ENCODE assay signal across 8 cellular contexts in genomic region chr2:169827272-169828140, GRCh38. TPM values are rescaled to one million over a fixed set of nuclear protein-coding genes. Genes with fewer than 3 reads are reported as not detected.
DNase-seq lines count a peak whose midpoint lies in the region; ATAC-seq and TF ChIP-seq lines count a peak whose summit lies in the region.

Gene UBR3, plus strand, starts transcription at chr2:169827454. Its CDS starts 54 bp downstream, at chr2:169827508.

- no peaks in the 10 kb centered on the region for H3K27me3 Mint-ChIP-seq in T-helper 17 cell

- ATAC-seq in HG02840 (IDR thresholded peaks at IDR 0.05; ENCODE audit: low FRiP score, unreplicated experiment) (peak; percentile 75), T-helper 17 cell (peak; percentile 86)

- TF ChIP-seq POLR2A in prostate gland (IDR thresholded peaks at IDR 0.05) = peak; percentile 88

- TF ChIP-seq CTCF in GM13977 (IDR thresholded peaks at IDR 0.05; ENCODE audit: extremely low read depth, insufficient read depth, missing control alignments) (no peak), left ventricle myocardium inferior (IDR thresholded peaks at IDR 0.05; ENCODE audit: borderline replicate concordance) (no peak), prostate gland (IDR thresholded peaks at IDR 0.05) (peak in 1 of 4 experiments; percentile 31)

- peak within 1 kb of the TSS; percentile 97 for H3K27ac ChIP-seq in left ventricle myocardium inferior (replicated peaks)
- peak within 1 kb of the TSS; percentile 77 to 87 for H3K27ac ChIP-seq in prostate gland

- WGBS in prostate gland = under 1% methylated on average over 65 of the region's 104 CpGs

- H3K4me3 ChIP-seq in left ventricle myocardium inferior (peak within 1 kb of the TSS; percentile 92), prostate gland (peak within 1 kb of the TSS; percentile 86 to 88)

- in situ Hi-C loops in GM13977 (cut with MboI; ENCODE audit: low pct_unique_long_range_greater_than_20kb, low sequenced_read_pairs, unreplicated experiment) = no loop called here

- H3K36me3 ChIP-seq in left ventricle myocardium inferior = no peaks in the 10 kb centered on the region
- H3K36me3 ChIP-seq in prostate gland = no peaks in the 10 kb centered on the region

- no peaks in the 10 kb centered on the region for H3K9me3 ChIP-seq in T-helper 17 cell (ENCODE audit: control insufficient read depth, low read length, poor library complexity, severe bottlenecking)
- no peaks in the 10 kb centered on the region for H3K9me3 ChIP-seq in left ventricle myocardium inferior (replicated peaks)
- no peaks in the 10 kb centered on the region for H3K9me3 ChIP-seq in prostate gland

- H3K4me1 ChIP-seq in left ventricle myocardium inferior (peaks cover 87% of the 10 kb centered on the region), prostate gland (replicated peaks) (peaks cover 7% of the 10 kb centered on the region)

- intact Hi-C loops in left ventricle myocardium inferior (cut with micrococcal nuclease) (loop anchor here (5.0 kb wide), 2 partner anchors 50 to 100 kb away; no protein-coding TSS in a partner anchor), prostate gland (cut with DNase I) (no loop called here)

- H3K36me3 Mint-ChIP-seq in T-helper 17 cell (ENCODE audit: low read depth) = peaks cover 3% of the 10 kb centered on the region

- H3K27me3 ChIP-seq in left ventricle myocardium inferior (ENCODE audit: low read depth) (no peaks in the 10 kb centered on the region), prostate gland (replicated peaks; ENCODE audit: insufficient read depth) (no peaks in the 10 kb centered on the region)

- DNase-seq in GM13977 (ENCODE audit: low spot score) (peak; percentile 97), NCI-H146 treated with DMSO at 0.1 percent for 48 hours (lab: John Stamatoyannopoulos, UW; ENCODE audit: unreplicated experiment) (peak; percentile 66), T-helper 17 cell (peak; percentile 82 to 88 (median 86)), amygdala (lab: John Stamatoyannopoulos, UW) (peak; percentile 24 to 94 (median 82)), left ventricle myocardium inferior (peak; percentile 96), prostate gland (ENCODE audit: low spot score) (peak; percentile 94), ureter (ENCODE audit: low spot score) (peak; percentile 95)

- peaks cover 50% of the 10 kb centered on the region for H3K4me1 Mint-ChIP-seq in T-helper 17 cell

- peak within 1 kb of the TSS; percentile 98 for H3K27ac Mint-ChIP-seq in T-helper 17 cell

- H3K4me3 Mint-ChIP-seq in T-helper 17 cell = peak within 1 kb of the TSS; percentile 100

RNA-seq across cellular contexts. Expression of gene UBR3, which starts in this region (rescaled TPM):
- total RNA-seq in T-helper 17 cell (10 to 100 TPM; 33.6 to 34.9 TPM), left ventricle myocardium inferior (99.5 TPM), prostate gland (10 to 100 TPM; 41.1 to 89.9 TPM), ureter (67.9 TPM)

Comparison
In these comparisons a context has a peak if more than half of its experiments do, and no peak if none do; other contexts are left out.
1. Peak in every context shown above with its lines: DNase-seq, ATAC-seq, H3K4me3 ChIP-seq and H3K27ac ChIP-seq.